ENCODE assay signal across 1 cellular context in genomic region chr12:132872975-132873421, GRCh38.
A peak's percentile ranks its signal among the peaks of the same experiment; 100 is the strongest.
TF ChIP-seq lines count a peak whose summit lies in the region.

No MANE protein-coding gene starts in this region.

TF ChIP-seq in WTC11, 78 proteins besides CTCF, POLR2A, EP300 and RAD21:
- TF ChIP-seq EMX1 (CRISPR knock-in tag; IDR thresholded peaks at IDR 0.05) (no peak), NR1H2 (CRISPR knock-in tag; IDR thresholded peaks at IDR 0.05) (no peak), USF2 (CRISPR knock-in tag; IDR thresholded peaks at IDR 0.05) (peak; percentile 48; the same call in 1 of the 2 replicates)
